ENCODE assay signal across 8 cellular contexts in the genomic region with DNA sequence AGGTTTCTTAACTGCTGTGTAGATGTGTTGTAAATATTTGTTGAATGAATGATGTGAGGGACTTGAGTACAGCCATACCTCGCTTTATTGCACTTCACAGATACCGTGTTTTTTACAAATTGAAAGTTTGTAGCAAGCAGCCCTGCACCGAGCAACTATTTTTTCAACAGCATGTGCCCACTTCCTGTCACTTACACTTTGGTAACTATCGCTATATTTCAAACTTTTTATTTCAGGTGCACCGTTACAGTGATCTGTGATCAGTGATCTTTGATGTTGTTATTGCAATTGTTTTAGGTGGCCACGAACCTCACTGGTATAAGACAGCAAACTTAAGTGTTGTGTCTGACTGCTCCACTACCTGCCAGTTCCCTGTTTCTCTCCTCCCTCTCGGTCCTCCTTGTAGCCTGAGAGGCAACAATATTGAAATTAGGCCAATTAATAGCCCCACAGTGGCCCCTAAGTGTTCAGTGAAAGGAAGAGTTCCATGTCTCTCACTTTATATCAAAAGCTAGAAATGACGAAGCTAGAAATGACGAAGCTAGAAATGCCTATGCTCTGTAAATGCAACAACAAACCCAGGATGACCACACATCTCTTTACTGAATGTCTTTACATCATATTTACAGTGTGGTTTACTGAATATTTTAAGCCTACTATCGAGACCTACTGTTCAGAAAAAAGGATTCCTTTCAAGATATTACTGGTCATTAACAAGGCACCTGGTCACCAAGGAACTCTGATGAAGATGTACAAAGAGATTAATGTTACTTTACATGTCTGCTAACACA. TPM values are rescaled to one million over a fixed set of nuclear protein-coding genes. Genes with fewer than 3 reads are reported as not detected.
DNase-seq lines count a peak whose midpoint lies in the region; TF ChIP-seq lines count a peak whose summit lies in the region.

No MANE protein-coding gene starts in this region.

- POLR2A ChIA-PET in OCI-LY7 (lab: Charles Lee), result interaction anchor here (0.6 kb wide), 1 partner anchor 18 kb away, joined by 4 read pairs; no protein-coding TSS in a partner anchor

- no peak overlapping the region for H3K27ac Mint-ChIP-seq in endodermal cell
- peak overlapping the region; percentile 88 for H3K27ac Mint-ChIP-seq in osteocyte (ENCODE audit: unreplicated experiment)

- H3K9me3 Mint-ChIP-seq in endodermal cell (peaks cover 6% of the 10 kb centered on the region), osteocyte (ENCODE audit: unreplicated experiment) (no peaks in the 10 kb centered on the region)

- peaks cover 13% of the 10 kb centered on the region for H3K36me3 Mint-ChIP-seq in endodermal cell (ENCODE audit: low read depth)
- no peaks in the 10 kb centered on the region for H3K36me3 Mint-ChIP-seq in osteocyte (ENCODE audit: unreplicated experiment)

- H3K9me2 ChIP-seq in OCI-LY7 (ENCODE audit: insufficient read depth, low read length), result no peaks in the 10 kb centered on the region

- peaks cover 24% of the 10 kb centered on the region for H3K27me3 ChIP-seq in endodermal cell (ENCODE audit: control insufficient read depth, insufficient read depth, low read length, poor library complexity, severe bottlenecking)

- H3K27me3 Mint-ChIP-seq in endodermal cell (ENCODE audit: insufficient read depth) (peaks cover 38% of the 10 kb centered on the region), osteocyte (ENCODE audit: unreplicated experiment) (no peaks in the 10 kb centered on the region)

- H3K4me2 ChIP-seq in OCI-LY7 (ENCODE audit: low read length), result peak overlapping the region; percentile 90

- peaks cover 23% of the 10 kb centered on the region for H3K36me3 ChIP-seq in OCI-LY7 (ENCODE audit: insufficient read depth, low read length)
- H3K36me3 ChIP-seq in endodermal cell (ENCODE audit: control insufficient read depth, insufficient read depth, low read length), result no peaks in the 10 kb centered on the region

- peak overlapping the region; percentile 93 for H3K27ac ChIP-seq in OCI-LY7 (ENCODE audit: low read depth, low read length, poor library complexity, severe bottlenecking)
- H3K27ac ChIP-seq in endodermal cell (ENCODE audit: low read depth, low read length), result no peak overlapping the region

- H3K79me2 ChIP-seq in OCI-LY7 (ENCODE audit: insufficient read depth, low read depth, low read length), result peaks cover 48% of the 10 kb centered on the region

- H3K9me3 ChIP-seq in OCI-LY7 (ENCODE audit: low read length) (no peaks in the 10 kb centered on the region), endodermal cell (ENCODE audit: control insufficient read depth, low read length) (peaks cover 12% of the 10 kb centered on the region)

- TF ChIP-seq CTCF in OCI-LY7 (conservative IDR thresholded peaks at IDR 0.05; ENCODE audit: low read length) (no peak), endodermal cell (conservative IDR thresholded peaks at IDR 0.05) (no peak), osteocyte (IDR thresholded peaks at IDR 0.05) (no peak)

- H3K4me3 Mint-ChIP-seq in endodermal cell, result peak overlapping the region; percentile 74
- H3K4me3 Mint-ChIP-seq in osteocyte (ENCODE audit: unreplicated experiment), result peak overlapping the region; percentile 93

- CTCF ChIA-PET in OCI-LY7 (lab: Charles Lee; ENCODE audit: unreplicated experiment), result no interaction called here

- in situ Hi-C loops in Caki2 (cut with HindIII; ENCODE audit: low pct_unique_long_range_greater_than_20kb, low sequenced_read_pairs), result no loop called here

- H3K4me3 ChIP-seq in OCI-LY7 (ENCODE audit: low read depth, low read length, poor library complexity, severe bottlenecking) (peak overlapping the region; percentile 89), endodermal cell (ENCODE audit: low read length) (peak overlapping the region; percentile 85)

- intact Hi-C loops in OCI-LY7 (cut with micrococcal nuclease; ENCODE audit: unreplicated experiment), result loop anchor here (10.0 kb wide), 1 partner anchor 977 kb away; the partner anchor contains the start of gene FBXO7

- H3K4me1 ChIP-seq in OCI-LY7 (ENCODE audit: insufficient read depth, low read length, poor library complexity, severe bottlenecking) (peaks cover 31% of the 10 kb centered on the region), endodermal cell (ENCODE audit: control insufficient read depth, insufficient read depth, low read length) (no peaks in the 10 kb centered on the region)

- peaks cover 7% of the 10 kb centered on the region; the same call in 1 of the 2 replicates for H4K20me1 ChIP-seq in OCI-LY7 (ENCODE audit: insufficient read depth, low read length)

- H3K9ac ChIP-seq in endodermal cell (ENCODE audit: extremely low read depth, low read length, poor library complexity, severe bottlenecking), result peak overlapping the region; percentile 13

- H3K4me1 Mint-ChIP-seq in endodermal cell (peaks cover 2% of the 10 kb centered on the region), osteocyte (ENCODE audit: unreplicated experiment) (peaks cover 16% of the 10 kb centered on the region)

- peak; percentile 35 for DNase-seq in Caki2 (ENCODE audit: low read depth)
- peak; percentile 19 for DNase-seq in OCI-LY7 (ENCODE audit: low spot score)
- no peak for DNase-seq in endodermal cell
- DNase-seq in osteocyte (ENCODE audit: extremely low spot score, unreplicated experiment), result no peak
- DNase-seq in NCI-H69 (lab: John Stamatoyannopoulos, UW), result no peak
- DNase-seq in activated effector memory CD4-positive, alpha-beta T cell treated with anti-CD3 and anti-CD28 coated beads, Interleukin-2, amount 50 U/mL, for 16 hours, result no peak
- DNase-seq in EL, result no peak
- no peak for DNase-seq in glomerular visceral epithelial cell (ENCODE audit: extremely low spot score)

- WGBS in endodermal cell (ENCODE audit: insufficient coverage in 1 of 2, insufficient read length in 1 of 2), 2 experiments, result 89 to 92% methylated on average over 7 to 10 of the region's 10 CpGs

- peak overlapping the region; percentile 59; the same call in 1 of the 2 replicates for H2AFZ ChIP-seq in OCI-LY7 (ENCODE audit: low read length)

- BruUV-seq in OCI-LY7 (replicated peaks; lab: Mats Ljungman, UMichigan), result TSS peak; percentile 84

RNA-seq across cellular contexts. Expression of gene SFI1, which starts 1.0 kb away (rescaled TPM):
- 37.4 and 52.4 TPM in 2 replicates for total RNA-seq in Caki2 (2014; rRNA removed; shearing (Covaris generic); ENCODE audit: low replicate concordance)
- total RNA-seq in OCI-LY7 (2014; rRNA removed; shearing (Covaris generic)), result 72.6 and 73.3 TPM in 2 replicates
- total RNA-seq in OCI-LY7 (2022) (132 and 145 TPM in 2 replicates), endodermal cell (10 to 100 TPM; 42.0 to 52.6 TPM), osteocyte (39.5 and 40.6 TPM in 2 replicates)
- 38.4 TPM for polyA plus RNA-seq in endodermal cell (2013, experiment 1 of 2)
- polyA plus RNA-seq in endodermal cell (2013, experiment 2 of 2), result 32.9 TPM

RNA-seq across cellular contexts. Expression of gene EIF4ENIF1, which starts 7.7 kb away (rescaled TPM):
- total RNA-seq in Caki2 (2014; rRNA removed; shearing (Covaris generic); ENCODE audit: low replicate concordance), result 12.1 and 15.9 TPM in 2 replicates
- 12.5 and 18.1 TPM in 2 replicates for total RNA-seq in OCI-LY7 (2014; rRNA removed; shearing (Covaris generic))
- total RNA-seq in OCI-LY7 (2022), result 40.3 and 46.0 TPM in 2 replicates
- 10 to 100 TPM; 34.5 to 37.1 TPM for total RNA-seq in endodermal cell
- 32.2 TPM for polyA plus RNA-seq in endodermal cell (2013, experiment 1 of 2)
- 28.6 TPM for polyA plus RNA-seq in endodermal cell (2013, experiment 2 of 2)
- total RNA-seq in osteocyte, result 38.4 and 41.0 TPM in 2 replicates

Comparison
In these comparisons a context has a peak if more than half of its experiments do, and no peak if none do; other contexts are left out.
1. DNase-seq: peak in Caki2 (single experiment) and OCI-LY7 (single experiment); none in endodermal cell (single experiment), osteocyte (single experiment), NCI-H69 (single experiment), activated effector memory CD4-positive, alpha-beta T cell treated with anti-CD3 and anti-CD28 coated beads, Interleukin-2, amount 50 U/mL, for 16 hours (single experiment), EL (single experiment) and glomerular visceral epithelial cell (single experiment).